Comparison of ENCODE assay signal across 1 cellular context in the genomic region with DNA sequence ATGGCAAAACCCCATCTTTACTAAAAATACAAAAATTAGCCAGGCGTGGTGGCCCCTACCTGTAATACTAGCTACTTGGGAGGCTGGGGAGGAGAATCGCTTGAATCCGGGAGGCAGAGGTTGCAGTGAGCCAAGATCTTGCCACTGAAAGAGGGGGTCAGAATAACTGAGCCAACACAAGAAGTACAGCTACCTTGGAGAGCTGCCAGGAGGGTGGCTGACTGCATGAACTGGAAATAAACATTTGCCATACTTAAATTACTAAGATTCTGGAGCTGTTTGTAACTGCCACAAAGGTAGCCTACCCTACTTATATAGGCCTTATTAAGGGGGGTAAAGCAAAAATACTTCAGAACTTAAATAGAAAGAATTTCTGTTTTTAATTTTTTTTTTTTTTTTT.
A peak's percentile ranks its signal among the peaks of the same experiment; 100 is the strongest.
TF ChIP-seq lines count a peak whose summit lies in the region.

No MANE protein-coding gene starts in this region.

TF ChIP-seq in HepG2, 621 proteins besides CTCF, POLR2A, EP300 and RAD21:
- TF ChIP-seq ZNF713 (CRISPR knock-in tag; IDR thresholded peaks at IDR 0.05) (no peak), ETV6 (CRISPR knock-in tag; conservative IDR thresholded peaks at IDR 0.05) (no peak), HDAC2 (CRISPR knock-in tag; IDR thresholded peaks at IDR 0.05) (no peak), SIX4 (CRISPR knock-in tag; IDR thresholded peaks at IDR 0.05) (no peak), ZNF687 (CRISPR knock-in tag; IDR thresholded peaks at IDR 0.05) (0 out of 2 replicates have a peak, but pooled peaks have one; percentile 11), PCBP2 (optimal IDR thresholded peaks at IDR 0.05; ENCODE audit: low read depth, low read length, poor library complexity, severe bottlenecking) (no peak), PAF1 (CRISPR knock-in tag; IDR thresholded peaks at IDR 0.05) (no peak), ZNF749 (CRISPR knock-in tag; IDR thresholded peaks at IDR 0.05; ENCODE audit: borderline replicate concordance) (no peak), ZNF318 (CRISPR knock-in tag; IDR thresholded peaks at IDR 0.05) (no peak), ATF3 (CRISPR knock-in tag; IDR thresholded peaks at IDR 0.05) (no peak), MIER2 (CRISPR knock-in tag; IDR thresholded peaks at IDR 0.05) (0 out of 2 replicates have a peak, but pooled peaks have one; percentile 28), IRX3 (CRISPR knock-in tag; IDR thresholded peaks at IDR 0.05; ENCODE audit: borderline replicate concordance, low read depth) (no peak), ZSCAN22 (CRISPR knock-in tag; IDR thresholded peaks at IDR 0.05) (no peak), REST (IDR thresholded peaks at IDR 0.05; ENCODE audit: borderline replicate concordance in 1 of 2, low read depth in 1 of 2, low read length in 2 of 2) (peak; percentile 7 to 87), RFX3 (CRISPR knock-in tag; IDR thresholded peaks at IDR 0.05) (no peak)
- TF ChIP-seq, protein P1, sequence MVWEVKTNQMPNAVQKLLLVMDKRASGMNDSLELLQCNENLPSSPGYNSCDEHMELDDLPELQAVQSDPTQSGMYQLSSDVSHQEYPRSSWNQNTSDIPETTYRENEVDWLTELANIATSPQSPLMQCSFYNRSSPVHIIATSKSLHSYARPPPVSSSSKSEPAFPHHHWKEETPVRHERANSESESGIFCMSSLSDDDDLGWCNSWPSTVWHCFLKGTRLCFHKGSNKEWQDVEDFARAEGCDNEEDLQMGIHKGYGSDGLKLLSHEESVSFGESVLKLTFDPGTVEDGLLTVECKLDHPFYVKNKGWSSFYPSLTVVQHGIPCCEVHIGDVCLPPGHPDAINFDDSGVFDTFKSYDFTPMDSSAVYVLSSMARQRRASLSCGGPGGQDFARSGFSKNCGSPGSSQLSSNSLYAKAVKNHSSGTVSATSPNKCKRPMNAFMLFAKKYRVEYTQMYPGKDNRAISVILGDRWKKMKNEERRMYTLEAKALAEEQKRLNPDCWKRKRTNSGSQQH (CRISPR knock-in tag; IDR thresholded peaks at IDR 0.05; ENCODE audit: low read depth): no peak
TF ChIP-seq in HepG2: peak in this region for 3.
